In genomic region chr14:71592361-71592760, GRCh38 we compare ENCODE assay signal across 1 cellular context.
TF ChIP-seq lines count a peak whose summit lies in the region.

No MANE protein-coding gene starts in this region.

TF ChIP-seq in IMR-90, 13 proteins besides CTCF, POLR2A, EP300 and RAD21 (continued from another document):
- TF ChIP-seq, protein P1, sequence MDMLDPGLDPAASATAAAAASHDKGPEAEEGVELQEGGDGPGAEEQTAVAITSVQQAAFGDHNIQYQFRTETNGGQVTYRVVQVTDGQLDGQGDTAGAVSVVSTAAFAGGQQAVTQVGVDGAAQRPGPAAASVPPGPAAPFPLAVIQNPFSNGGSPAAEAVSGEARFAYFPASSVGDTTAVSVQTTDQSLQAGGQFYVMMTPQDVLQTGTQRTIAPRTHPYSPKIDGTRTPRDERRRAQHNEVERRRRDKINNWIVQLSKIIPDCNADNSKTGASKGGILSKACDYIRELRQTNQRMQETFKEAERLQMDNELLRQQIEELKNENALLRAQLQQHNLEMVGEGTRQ (IDR thresholded peaks at IDR 0.05; ENCODE audit: low read depth, low read length): no peak
- TF ChIP-seq RCOR1 (IDR thresholded peaks at IDR 0.05; ENCODE audit: insufficient replicate concordance, low read length): no peak
- TF ChIP-seq CHD1 (IDR thresholded peaks at IDR 0.05; ENCODE audit: low read depth, low read length): no peak
- TF ChIP-seq NFE2L2 (IDR thresholded peaks at IDR 0.05; ENCODE audit: low read depth, low read length): no peak
- TF ChIP-seq MAZ (IDR thresholded peaks at IDR 0.05; ENCODE audit: borderline replicate concordance, low read depth, low read length): no peak
TF ChIP-seq in IMR-90: peak in this region for 0.
